Comparison of ENCODE assay signal across 1 cellular context in genomic region chr12:113405687-113406086, GRCh38.
TF ChIP-seq lines count a peak whose summit lies in the region.

No MANE protein-coding gene starts in this region.

TF ChIP-seq in WTC11, 78 proteins besides CTCF, POLR2A, EP300 and RAD21 (continued from another document):
- TF ChIP-seq ZBTB43 (CRISPR knock-in tag; IDR thresholded peaks at IDR 0.05), result no peak
